In the genomic region with DNA sequence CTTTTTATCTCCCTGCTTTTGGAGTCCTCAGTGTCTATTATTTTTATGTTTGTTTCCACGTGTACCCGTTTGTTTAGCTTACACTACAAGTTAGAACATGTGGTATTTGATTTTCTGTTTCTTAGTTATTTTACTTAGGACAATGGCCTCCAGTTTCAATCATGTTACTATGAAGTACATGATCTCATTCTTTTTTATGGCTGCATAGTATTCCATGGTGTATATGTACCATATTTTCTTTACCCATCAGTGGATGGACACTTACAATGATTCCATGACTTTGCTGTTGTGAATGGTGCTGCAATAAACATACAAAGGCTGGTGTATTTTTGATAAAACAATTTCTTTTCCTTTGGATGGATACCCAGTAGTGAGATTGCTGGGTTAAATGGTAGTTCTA, we compare ENCODE assay signal across 13 cellular contexts.
"Had no signal": no experiment of that assay in that cellular context is flagged by ENCODE, and none has a peak within 500 bp of the region (broad histone marks: within the 10 kb centered on the region; RNA-seq: fewer than 3 reads in every experiment).

No MANE protein-coding gene starts in this region.

- H3K9me3 ChIP-seq: colonic mucosa, esophagus muscularis mucosa, esophagus squamous epithelium, gastrocnemius medialis, gastroesophageal sphincter, heart left ventricle had no signal

- H3K36me3 ChIP-seq: colonic mucosa, esophagus muscularis mucosa, esophagus squamous epithelium, gastrocnemius medialis, gastroesophageal sphincter, heart left ventricle, heart right ventricle had no signal

- H3K4me1 ChIP-seq: colonic mucosa, esophagus muscularis mucosa, esophagus squamous epithelium, foreskin keratinocyte, gastrocnemius medialis, gastroesophageal sphincter, heart left ventricle, heart right ventricle had no signal

- H3K27ac ChIP-seq: colonic mucosa, coronary artery, dorsolateral prefrontal cortex, epithelial cell of prostate, esophagus muscularis mucosa, esophagus squamous epithelium, foreskin keratinocyte, gastrocnemius medialis, gastroesophageal sphincter, heart left ventricle, heart right ventricle had no signal

- ATAC-seq: effector memory CD8-positive, alpha-beta T cell; esophagus mucosa; foreskin keratinocyte; gastrocnemius medialis; gastroesophageal sphincter; heart left ventricle; heart right ventricle had no signal

- H3K4me3 ChIP-seq: colonic mucosa, coronary artery, dorsolateral prefrontal cortex, esophagus muscularis mucosa, esophagus squamous epithelium, gastrocnemius medialis, gastroesophageal sphincter, heart left ventricle, heart right ventricle had no signal
